8 cellular contexts compared by ENCODE assay signal in genomic region chr7:23490357-23491131, GRCh38. TPM values are rescaled to one million over a fixed set of nuclear protein-coding genes. Genes with fewer than 3 reads are reported as not detected.
DNase-seq lines count a peak whose midpoint lies in the region; ATAC-seq and TF ChIP-seq lines count a peak whose summit lies in the region.

No MANE protein-coding gene starts in this region.

- peaks cover 8% of the 10 kb centered on the region for H3K4me1 Mint-ChIP-seq in mesothelial cell of epicardium

- CTCF ChIA-PET in BJ (lab: Yijun Ruan, JAX), result interaction anchor here (1.3 kb wide), 1 partner anchor 27 kb away, joined by 3 read pairs; no protein-coding TSS in a partner anchor

- H3K4me3 Mint-ChIP-seq in mesothelial cell of epicardium, result no peak overlapping the region

- no peaks in the 10 kb centered on the region for H3K9me3 Mint-ChIP-seq in mesothelial cell of epicardium

- TF ChIP-seq CTCF in BJ (IDR thresholded peaks at IDR 0.05; ENCODE audit: insufficient read depth, low read depth, low read length) (no peak), mesothelial cell of epicardium (IDR thresholded peaks at IDR 0.05; ENCODE audit: unreplicated experiment) (no peak), thoracic aorta (IDR thresholded peaks at IDR 0.05) (no peak)

- no peak overlapping the region for H3K27ac ChIP-seq in thoracic aorta

- H3K27ac Mint-ChIP-seq in mesothelial cell of epicardium, result peak overlapping the region; percentile 39

- no peaks in the 10 kb centered on the region; the same call in 1 of the 2 replicates for H3K36me3 ChIP-seq in BJ (ENCODE audit: control insufficient read depth, insufficient read depth, low read length)
- no peaks in the 10 kb centered on the region for H3K36me3 ChIP-seq in thoracic aorta

- ATAC-seq in GM19043 (IDR thresholded peaks at IDR 0.05; ENCODE audit: low read depth, unreplicated experiment) (peak; percentile 55), HG03442 (IDR thresholded peaks at IDR 0.05; ENCODE audit: unreplicated experiment) (peak; percentile 79), thoracic aorta (ENCODE audit: insufficient number of reproducible peaks, low FRiP score, low read depth) (no peak)
- ATAC-seq in activated CD4-positive, CD25-positive, alpha-beta regulatory T cell treated with anti-CD3 and anti-CD28 coated beads, Interleukin-2, amount 50 U/mL, for 24 hours, result peak; percentile 73 to 86

- H3K27me3 ChIP-seq in BJ (ENCODE audit: control insufficient read depth, insufficient read depth, low read length) (no peaks in the 10 kb centered on the region), thoracic aorta (replicated peaks; ENCODE audit: insufficient read depth) (no peaks in the 10 kb centered on the region)

- POLR2A ChIA-PET in BJ (lab: Charles Lee), result interaction anchor here (0.6 kb wide), 1 partner anchor 24 kb away, joined by 11 read pairs; no protein-coding TSS in a partner anchor

- no peaks in the 10 kb centered on the region for H3K9me3 ChIP-seq in thoracic aorta

- DNase-seq in BJ (ENCODE audit: low read depth) (no peak), mesothelial cell of epicardium (ENCODE audit: low spot score in 2 of 2, unreplicated experiment in 2 of 2) (no peak), thoracic aorta (ENCODE audit: low spot score) (no peak), SW 1271 (lab: John Stamatoyannopoulos, UW) (no peak)
- peak; percentile 44 for DNase-seq in effector CD4-positive, alpha-beta T cell

- H3K4me3 ChIP-seq in BJ (ENCODE audit: low read depth, low read length) (peak overlapping the region; percentile 28), thoracic aorta (peak overlapping the region; percentile 74)

- H3K36me3 Mint-ChIP-seq in mesothelial cell of epicardium, result peaks cover 7% of the 10 kb centered on the region

- no peaks in the 10 kb centered on the region for H3K27me3 Mint-ChIP-seq in mesothelial cell of epicardium (ENCODE audit: low read depth)

- H3K4me1 ChIP-seq in thoracic aorta (ENCODE audit: control insufficient read depth in 1 of 2, low read depth in 2 of 2), result no peaks in the 10 kb centered on the region

RNA-seq across cellular contexts. Expression of gene IGF2BP3, which starts 20.3 kb away (rescaled TPM):
- polyA plus RNA-seq in BJ (2011; rRNA removed), result 13.4 and 14.4 TPM in 2 replicates
- polyA minus RNA-seq in BJ (2011; rRNA and poly(A)+ RNA removed), result 10.9 and 16.5 TPM in 2 replicates
- total RNA-seq in mesothelial cell of epicardium (84.3 to 91.3 TPM (median 89.1 TPM) in 3 replicates), thoracic aorta (1 to 10 TPM in 1 of 2 donors, under 1 TPM in 1; 0.27 to 8.1 TPM)

RNA-seq across cellular contexts. Expression of gene TRA2A, which starts 41.2 kb away (rescaled TPM):
- 29.3 and 56.2 TPM in 2 replicates for polyA plus RNA-seq in BJ (2011; rRNA removed)
- 45.7 and 46.0 TPM in 2 replicates for polyA minus RNA-seq in BJ (2011; rRNA and poly(A)+ RNA removed)
- total RNA-seq in mesothelial cell of epicardium (154 to 165 TPM (median 162 TPM) in 3 replicates), thoracic aorta (10 to 100 TPM; 23.0 to 55.0 TPM)
